In the genomic region with DNA sequence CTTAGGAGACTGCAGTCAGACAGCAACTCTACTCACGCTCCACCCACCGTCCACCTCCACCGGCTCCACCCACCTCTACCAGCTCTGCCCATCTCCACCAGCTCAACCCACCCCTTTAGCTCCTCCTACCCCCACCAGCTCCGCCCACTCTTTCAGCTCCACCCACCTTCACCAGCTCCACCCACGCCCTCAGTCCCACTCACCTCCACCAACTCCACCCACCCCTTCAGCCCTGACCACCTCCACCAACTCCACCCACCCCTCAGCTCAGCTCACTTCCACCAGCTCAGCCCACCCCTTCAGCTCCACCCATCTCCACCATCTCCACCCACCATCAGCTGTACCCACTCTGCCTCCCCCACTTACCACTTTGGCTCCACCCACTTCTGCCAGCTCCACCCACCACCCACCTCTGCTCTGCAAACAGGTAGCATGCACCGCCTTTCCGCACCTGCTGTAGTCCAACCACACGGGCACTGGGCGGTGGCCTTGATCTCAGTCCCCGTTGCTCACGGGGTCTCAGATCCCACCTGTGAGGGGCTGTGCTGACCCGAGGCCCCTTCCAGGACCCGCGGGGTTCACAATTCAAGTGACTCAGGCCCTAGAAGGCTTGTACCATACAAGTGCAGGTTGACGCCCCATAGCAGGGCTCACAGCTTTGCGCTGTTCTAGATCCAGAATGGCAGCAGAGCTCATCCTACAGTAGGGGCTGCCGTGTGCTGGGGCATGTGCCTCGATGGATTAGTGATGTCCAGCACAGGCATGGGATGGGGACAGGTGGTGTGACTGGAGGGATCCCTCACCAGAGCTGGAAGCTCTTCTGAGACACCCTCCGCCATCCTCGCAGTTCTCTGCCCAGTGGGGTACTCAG, we compare ENCODE assay signal across 12 cellular contexts.
DNase-seq lines count a peak whose midpoint lies in the region; ATAC-seq and TF ChIP-seq lines count a peak whose summit lies in the region.
"Had no signal": no experiment of that assay in that cellular context is flagged by ENCODE, and none has a peak within 500 bp of the region (broad histone marks: within the 10 kb centered on the region; RNA-seq: fewer than 3 reads in every experiment).

No MANE protein-coding gene starts in this region.

- DNase-seq in D341Med (ENCODE audit: low spot score) (peak; percentile 30), HCT116 (ENCODE audit: low read depth, low spot score) (peak; percentile 33), WTC11 (ENCODE audit: low spot score) (peak; percentile 44), neuronal stem cell (ENCODE audit: low spot score) (no peak), GM20000 (ENCODE audit: low spot score) (no peak)
- no peak for DNase-seq in effector memory CD8-positive, alpha-beta T cell
- DNase-seq: activated CD4-positive, alpha-beta T cell treated with anti-CD3 and anti-CD28 coated beads for 1 hour; activated gamma-delta T cell; kidney glomerular epithelial cell; NCI-H1436 treated with DMSO at 0.1 percent for 48 hours had no signal

- H3K27ac Mint-ChIP-seq in WTC11 = no peak overlapping the region
- H3K27ac Mint-ChIP-seq in effector memory CD8-positive, alpha-beta T cell = no peak overlapping the region
- H3K27ac Mint-ChIP-seq: CD4-positive, alpha-beta T cell had no signal

- no peaks in the 10 kb centered on the region for H4K20me1 ChIP-seq in HCT116 (ENCODE audit: insufficient read depth)

- H3K27ac ChIP-seq in HCT116 (ENCODE audit: low read depth, low read length) (no peak overlapping the region), neuronal stem cell (replicated peaks; ENCODE audit: low read length) (no peak overlapping the region)

- no peak overlapping the region for H4K8ac ChIP-seq in neuronal stem cell (ENCODE audit: low read depth, low read length)

- no peaks in the 10 kb centered on the region for H3K79me1 ChIP-seq in neuronal stem cell (ENCODE audit: low read depth, low read length)

- H3K79me2 ChIP-seq in HCT116 (ENCODE audit: insufficient read depth, low read length) = no peaks in the 10 kb centered on the region

- H3K4me1 ChIP-seq in HCT116 (ENCODE audit: control insufficient read depth in 1 of 2, insufficient read depth in 2 of 2, low read length in 2 of 2) = peaks cover 0 to 7% of the 10 kb centered on the region in 2 experiments; a peak in 1 of 4 replicates
- peaks cover 8 to 17% of the 10 kb centered on the region in 2 donors for H3K4me1 ChIP-seq in neuronal stem cell (ENCODE audit: control insufficient read depth in 2 of 2, insufficient read depth in 1 of 2, low read depth in 1 of 2, low read length in 2 of 2)

- intact Hi-C loops in HCT116 (cut with micrococcal nuclease) = no loop called here

- H3K9me3 ChIP-seq in HCT116 (ENCODE audit: control insufficient read depth in 1 of 2, insufficient read depth in 1 of 2, low read depth in 1 of 2, low read length in 2 of 2) = no peaks in the 10 kb centered on the region
- H3K9me3 ChIP-seq in neuronal stem cell (replicated peaks in 1 of 2; ENCODE audit: control insufficient read depth in 2 of 2, insufficient read depth in 1 of 2, low read depth in 1 of 2, low read length in 2 of 2) = no peaks in the 10 kb centered on the region

- TF ChIP-seq CTCF in HCT116 (IDR thresholded peaks at IDR 0.05 in 2 of 3, conservative IDR thresholded peaks at IDR 0.05 in 1 of 3; ENCODE audit: borderline replicate concordance in 1 of 3, insufficient read depth in 1 of 3, low read depth in 2 of 3, low read length in 2 of 3) (no peak), WTC11 (IDR thresholded peaks at IDR 0.05) (no peak), GM20000 (IDR thresholded peaks at IDR 0.05; ENCODE audit: extremely low read depth, missing control alignments) (no peak)

- CTCF ChIA-PET in HCT116 (lab: Charles Lee) = interaction anchor here (1.2 kb wide), 1 partner anchor 15 kb away, joined by 8 read pairs; no protein-coding TSS in a partner anchor
- CTCF ChIA-PET in WTC11 (lab: Charles Lee) = interaction anchor here (1.4 to 2.8 kb wide), 3 partner anchors 15 to 279 kb away, joined by 4 to 19 read pairs (median 4); no protein-coding TSS in a partner anchor

- peak overlapping the region; percentile 12 for H2BK15ac ChIP-seq in neuronal stem cell (ENCODE audit: low read length)

- H3K9ac ChIP-seq in HCT116 (ENCODE audit: low read length) (no peak overlapping the region), neuronal stem cell (ENCODE audit: low read depth, low read length, poor library complexity) (no peak overlapping the region)

- peak overlapping the region; percentile 27 for H3K18ac ChIP-seq in neuronal stem cell (ENCODE audit: low read length)

- no peak overlapping the region for H3K4ac ChIP-seq in neuronal stem cell (ENCODE audit: low read length)

- no peak overlapping the region for H3K4me3 Mint-ChIP-seq in WTC11
- no peak overlapping the region for H3K4me3 Mint-ChIP-seq in effector memory CD8-positive, alpha-beta T cell
- H3K4me3 Mint-ChIP-seq: CD4-positive, alpha-beta T cell had no signal

- no peak overlapping the region for H4K91ac ChIP-seq in neuronal stem cell (ENCODE audit: low read depth, low read length, poor library complexity)

- H2AFZ ChIP-seq in HCT116 (ENCODE audit: low read depth, low read length, poor library complexity, severe bottlenecking) (no peak overlapping the region), neuronal stem cell (ENCODE audit: low read length) (no peak overlapping the region)

- POLR2A ChIA-PET in HCT116 (lab: Charles Lee) = no interaction called here
- POLR2A ChIA-PET in WTC11 (lab: Charles Lee) = interaction anchor here (0.5 kb wide), 1 partner anchor 124 kb away, joined by 4 read pairs; no protein-coding TSS in a partner anchor

- H3K14ac ChIP-seq in neuronal stem cell (ENCODE audit: low read length) = no peak overlapping the region

- no peaks in the 10 kb centered on the region for H3K4me1 Mint-ChIP-seq in WTC11
- H3K4me1 Mint-ChIP-seq in effector memory CD8-positive, alpha-beta T cell (ENCODE audit: low read depth in 2 of 2) = no peaks in the 10 kb centered on the region

- no peak overlapping the region for H2BK5ac ChIP-seq in neuronal stem cell (ENCODE audit: low read length)

- BruUV-seq in HCT116 (replicated peaks; lab: Mats Ljungman, UMichigan) = no TSS peak

- no peak overlapping the region for H2BK12ac ChIP-seq in neuronal stem cell (ENCODE audit: low read length)

- H3K27me3 Mint-ChIP-seq in WTC11 (ENCODE audit: low read depth) = no peaks in the 10 kb centered on the region; the same call in none of the 2 replicates
- peaks cover 13% of the 10 kb centered on the region in 2 donors for H3K27me3 Mint-ChIP-seq in effector memory CD8-positive, alpha-beta T cell
- H3K27me3 Mint-ChIP-seq: CD4-positive, alpha-beta T cell had no signal

- H3K23ac ChIP-seq in neuronal stem cell (ENCODE audit: low read depth, low read length, poor library complexity) = peak overlapping the region; percentile 50

- TF ChIP-seq POLR2A in HCT116 (IDR thresholded peaks at IDR 0.05; ENCODE audit: borderline replicate concordance, extremely low read depth, insufficient read depth, insufficient read length) = no peak

- H3K27me3 ChIP-seq in HCT116 (ENCODE audit: insufficient read depth, low read length) (peaks cover 4% of the 10 kb centered on the region; the same call in 1 of the 2 replicates), neuronal stem cell (ENCODE audit: control insufficient read depth in 3 of 3, insufficient read depth in 3 of 3, low read depth in 1 of 3, low read length in 3 of 3) (peaks cover 0 to 13% (median 0%) of the 10 kb centered on the region in 3 experiments)

- WGBS in neuronal stem cell (ENCODE audit: extremely low coverage in 2 of 2, insufficient read length in 2 of 2, insufficient replicate concordance in 1 of 2), 2 donors = no CpG with 5 or more reads among the region's 20 CpGs

- H3K4me2 ChIP-seq in HCT116 (ENCODE audit: low read length) = no peak overlapping the region
- H3K4me2 ChIP-seq in neuronal stem cell (ENCODE audit: insufficient read depth, low read length, poor library complexity, severe bottlenecking) = no peak overlapping the region

- TF ChIP-seq RAD21 in HCT116 (IDR thresholded peaks at IDR 0.05; ENCODE audit: low read depth) = no peak

- no peaks in the 10 kb centered on the region for H3K36me3 ChIP-seq in HCT116 (ENCODE audit: control insufficient read depth in 1 of 2, insufficient read depth in 2 of 2, low read length in 2 of 2)
- no peaks in the 10 kb centered on the region for H3K36me3 ChIP-seq in neuronal stem cell (replicated peaks in 1 of 2; ENCODE audit: control insufficient read depth in 2 of 2, insufficient read depth in 2 of 2, low read length in 2 of 2)

- no peak overlapping the region for H3K4me3 ChIP-seq in HCT116 (replicated peaks in 1 of 2; ENCODE audit: low read depth in 1 of 2, low read length in 2 of 2)
- peak overlapping the region in 1 of 2 donors; percentile 9 for H3K4me3 ChIP-seq in neuronal stem cell (ENCODE audit: low read length in 2 of 2)

- ATAC-seq in HCT116 = peak; percentile 91
- peak; percentile 80 for ATAC-seq in WTC11
- no peak for ATAC-seq in GM21381 (IDR thresholded peaks at IDR 0.05; ENCODE audit: unreplicated experiment)
- ATAC-seq in effector memory CD8-positive, alpha-beta T cell (replicated peaks) = no peak

- no peak overlapping the region for H2BK120ac ChIP-seq in neuronal stem cell (ENCODE audit: low read depth, low read length)

- H2AK5ac ChIP-seq in neuronal stem cell (ENCODE audit: low read depth, low read length) = peak overlapping the region; percentile 4

- H3K9me3 Mint-ChIP-seq in WTC11 = peaks cover 5% of the 10 kb centered on the region
- no peaks in the 10 kb centered on the region for H3K9me3 Mint-ChIP-seq in effector memory CD8-positive, alpha-beta T cell
- H3K9me3 Mint-ChIP-seq: CD4-positive, alpha-beta T cell had no signal

- H3K9me2 ChIP-seq in HCT116 (ENCODE audit: insufficient read depth) = no peaks in the 10 kb centered on the region

- no peaks in the 10 kb centered on the region for H3K36me3 Mint-ChIP-seq in WTC11
- no peaks in the 10 kb centered on the region for H3K36me3 Mint-ChIP-seq in effector memory CD8-positive, alpha-beta T cell (ENCODE audit: insufficient read depth)

- RAD21 ChIA-PET in HCT116 (lab: Charles Lee; ENCODE audit: low non-redundant PET in 1 of 2, low total read pairs in 2 of 2, uncharacterized antibody in 2 of 2, unreplicated experiment in 2 of 2) = no interaction called here

TF ChIP-seq in HCT116, 20 proteins besides CTCF, POLR2A, EP300 and RAD21:
- no peak for TF ChIP-seq SIN3A (IDR thresholded peaks at IDR 0.05; ENCODE audit: low read depth)
- TF ChIP-seq TCF7L2 (IDR thresholded peaks at IDR 0.05; ENCODE audit: borderline replicate concordance, extremely low read depth, insufficient read depth, insufficient read length) = peak; percentile 49
- no peak for TF ChIP-seq ZNF274 (IDR thresholded peaks at IDR 0.05; ENCODE audit: low read depth, low read length)

Comparison
In these comparisons a context has a peak if more than half of its experiments do, and no peak if none do; other contexts are left out.
1. DNase-seq: peak in D341Med (single experiment), HCT116 (single experiment) and WTC11 (single experiment); none in neuronal stem cell (single experiment), GM20000 (single experiment) and effector memory CD8-positive, alpha-beta T cell (0 of 3).
2. ATAC-seq: peak in HCT116 (single experiment) and WTC11 (single experiment); none in GM21381 (single experiment) and effector memory CD8-positive, alpha-beta T cell (single experiment).